ENCODE assay signal across 8 cellular contexts in the genomic region with DNA sequence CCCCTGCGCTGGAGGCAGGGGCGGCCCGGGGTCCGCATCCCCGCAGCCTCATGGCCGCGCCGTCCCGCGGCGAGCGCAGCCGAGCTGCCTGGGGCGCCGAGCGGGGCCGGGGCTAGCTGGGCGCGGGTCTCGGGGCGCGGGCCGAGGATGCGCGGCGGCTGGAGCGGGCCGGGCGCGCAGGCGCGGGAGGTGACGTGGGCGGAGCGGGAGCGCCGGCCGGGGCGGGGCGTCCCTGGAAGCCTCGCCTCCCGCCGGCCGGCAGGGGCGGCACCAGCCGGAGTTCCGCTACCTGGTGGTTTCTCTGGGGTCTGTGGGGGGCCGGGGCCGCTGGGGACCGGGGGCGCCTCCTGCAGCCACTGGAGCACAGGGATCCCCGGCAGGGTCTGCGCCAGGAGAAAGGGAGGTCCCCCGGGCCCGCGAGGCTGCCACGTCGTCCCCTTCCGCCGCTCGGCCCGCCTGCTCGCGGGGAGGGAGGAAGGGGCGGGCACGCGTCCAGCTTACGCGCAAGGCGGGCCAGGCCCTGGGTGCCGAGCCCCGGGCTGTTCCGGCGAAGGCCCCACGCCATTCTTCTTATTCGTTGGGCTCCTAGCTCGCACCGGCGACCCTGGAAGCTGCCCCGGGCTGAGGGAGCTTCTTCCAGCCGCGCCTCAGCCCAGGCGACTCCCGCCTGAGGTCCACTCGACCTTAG. TPM values are rescaled to one million over a fixed set of nuclear protein-coding genes. Genes with fewer than 3 reads are reported as not detected.
A peak's percentile ranks its signal among the peaks of the same experiment; 100 is the strongest.
DNase-seq lines count a peak whose midpoint lies in the region; ATAC-seq, FAIRE-seq and TF ChIP-seq lines count a peak whose summit lies in the region.

A gene with protein sequence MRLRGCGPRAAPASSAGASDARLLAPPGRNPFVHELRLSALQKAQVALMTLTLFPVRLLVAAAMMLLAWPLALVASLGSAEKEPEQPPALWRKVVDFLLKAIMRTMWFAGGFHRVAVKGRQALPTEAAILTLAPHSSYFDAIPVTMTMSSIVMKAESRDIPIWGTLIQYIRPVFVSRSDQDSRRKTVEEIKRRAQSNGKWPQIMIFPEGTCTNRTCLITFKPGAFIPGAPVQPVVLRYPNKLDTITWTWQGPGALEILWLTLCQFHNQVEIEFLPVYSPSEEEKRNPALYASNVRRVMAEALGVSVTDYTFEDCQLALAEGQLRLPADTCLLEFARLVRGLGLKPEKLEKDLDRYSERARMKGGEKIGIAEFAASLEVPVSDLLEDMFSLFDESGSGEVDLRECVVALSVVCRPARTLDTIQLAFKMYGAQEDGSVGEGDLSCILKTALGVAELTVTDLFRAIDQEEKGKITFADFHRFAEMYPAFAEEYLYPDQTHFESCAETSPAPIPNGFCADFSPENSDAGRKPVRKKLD (minus strand): TSS at position 168 of the 688 bp plus-strand sequence. CDS start 116 bp downstream, at position 52.

- peaks cover 9 to 21% of the 10 kb centered on the region in 2 donors for H3K4me1 ChIP-seq in adrenal gland (replicated peaks in 1 of 2)

- H3K9me3 ChIP-seq in adrenal gland (replicated peaks in 1 of 3): no peaks in the 10 kb centered on the region

- ATAC-seq in HG02571 (IDR thresholded peaks at IDR 0.05; ENCODE audit: unreplicated experiment) (peak; percentile 74), left cardiac atrium (peak; percentile 96)

- no peaks in the 10 kb centered on the region for H3K9me3 Mint-ChIP-seq in progenitor cell of endocrine pancreas (ENCODE audit: low read depth)

- TF ChIP-seq POLR2A in GM12891 (IDR thresholded peaks at IDR 0.05; ENCODE audit: low read depth, low read length): peak; percentile 57; the same call in 1 of the 2 replicates
- TF ChIP-seq POLR2A in NB4 (IDR thresholded peaks at IDR 0.05; ENCODE audit: extremely low read depth, insufficient read length): peak; percentile 71
- TF ChIP-seq POLR2A in adrenal gland (IDR thresholded peaks at IDR 0.05): peak; percentile 21 to 45

- H3K27ac Mint-ChIP-seq in progenitor cell of endocrine pancreas: no peak within 1 kb of the TSS

- H3K36me3 ChIP-seq in adrenal gland (replicated peaks in 1 of 2): no peaks in the 10 kb centered on the region

- peak within 1 kb of the TSS; percentile 62 for H3K4me3 ChIP-seq in NB4 (ENCODE audit: low read depth, low read length)
- H3K4me3 ChIP-seq in adrenal gland: peak within 1 kb of the TSS in 3 of 4 donors; percentile 15 to 99 (median 71)

- DNase-seq in GM12891 (ENCODE audit: insufficient read length, low spot score) (peak; percentile 89), NB4 (ENCODE audit: low read depth) (peak; percentile 88), adrenal gland (peak; percentile 75 to 85 (median 79)), left cardiac atrium (peak; percentile 91), progenitor cell of endocrine pancreas (ENCODE audit: low spot score, unreplicated experiment) (peak; percentile 67), ureter (ENCODE audit: low spot score) (peak; percentile 67)

- peak within 1 kb of the TSS; percentile 46 to 98 (median 93) for H3K27ac ChIP-seq in adrenal gland

- TF ChIP-seq CTCF in NB4 (IDR thresholded peaks at IDR 0.05; ENCODE audit: low read depth, low read length) (no peak), adrenal gland (IDR thresholded peaks at IDR 0.05) (peak in 4 of 6 experiments; percentile 29 to 40 (median 32)), progenitor cell of endocrine pancreas (IDR thresholded peaks at IDR 0.05; ENCODE audit: unreplicated experiment) (peak; percentile 28)

- peak within 1 kb of the TSS; percentile 77 for H3K4me3 Mint-ChIP-seq in progenitor cell of endocrine pancreas (ENCODE audit: low read depth)

- peak; percentile 97 for FAIRE-seq in GM12891 (lab: Jason Lieb, UNC)

- peaks cover 10% of the 10 kb centered on the region for H3K27me3 Mint-ChIP-seq in progenitor cell of endocrine pancreas

- 0 to 7% (median 2%) methylated on average over 7 to 85 of the region's 85 CpGs for WGBS in adrenal gland, 4 donors

- H3K27me3 ChIP-seq in adrenal gland: no peaks in the 10 kb centered on the region

- peaks cover 9% of the 10 kb centered on the region for H3K4me1 Mint-ChIP-seq in progenitor cell of endocrine pancreas (ENCODE audit: low read depth)

- no peaks in the 10 kb centered on the region for H3K36me3 Mint-ChIP-seq in progenitor cell of endocrine pancreas (ENCODE audit: insufficient read depth)

- intact Hi-C loops in T-helper 1 cell treated with Interleukin-12 subunit alpha and Interleukin-12 subunit beta and Interleukin-4 antibody, amounts not matched to agents 30 ng/mL and 1 ng/mL, for 36 hours (cut with micrococcal nuclease): loop anchor here (1.0 to 10.0 kb wide), 6 partner anchors 12 to 417 kb away; no protein-coding TSS in a partner anchor
- intact Hi-C loops in adrenal gland (cut with DNase I) (no loop called here), left cardiac atrium (cut with DNase I) (no loop called here)

TF ChIP-seq in GM12891, 5 proteins besides CTCF, POLR2A, EP300 and RAD21:
- peak; percentile 55 for TF ChIP-seq POLR2AphosphoS5 (IDR thresholded peaks at IDR 0.05; ENCODE audit: low read depth, low read length)
- 0 out of 2 replicates have a peak, but pooled peaks have one; percentile 58 for TF ChIP-seq POU2F2 (IDR thresholded peaks at IDR 0.05; ENCODE audit: low read depth, low read length)
- 0 out of 2 replicates have a peak, but pooled peaks have one; percentile 0 for TF ChIP-seq SPI1 (IDR thresholded peaks at IDR 0.05; ENCODE audit: low read depth, low read length)
- no peak for TF ChIP-seq PAX5 (IDR thresholded peaks at IDR 0.05; ENCODE audit: insufficient read depth, low read length, severe bottlenecking)
- no peak for TF ChIP-seq TAF1 (IDR thresholded peaks at IDR 0.05; ENCODE audit: low read depth, low read length)
TF ChIP-seq in GM12891: peak in this region for 3.

RNA-seq across cellular contexts. Expression of the gene that starts here (rescaled TPM):
- polyA plus RNA-seq in GM12891 (2012; ENCODE audit: low read depth, missing spikeins): 54.4 TPM
- total RNA-seq in T-helper 1 cell treated with Interleukin-12 subunit alpha and Interleukin-12 subunit beta and Interleukin-4 antibody, amounts not matched to agents 30 ng/mL and 1 ng/mL, for 36 hours: 74.2 and 74.8 TPM in 2 replicates
- total RNA-seq in adrenal gland (10 to 100 TPM; 33.9 to 59.1 (median 43.4) TPM), left cardiac atrium (10 to 100 TPM; 17.5 to 22.7 TPM), progenitor cell of endocrine pancreas (73.3 and 76.4 TPM in 2 replicates), ureter (48.0 TPM)
- 10 to 100 TPM; 23.2 to 45.3 (median 42.8) TPM for polyA plus RNA-seq in adrenal gland

Comparison
In these comparisons a context has a peak if more than half of its experiments do, and no peak if none do; other contexts are left out.
1. Peak in every context shown above with its lines: DNase-seq, ATAC-seq, H3K4me3 ChIP-seq and H3K27ac ChIP-seq.